1 cellular context compared by ENCODE assay signal in genomic region chr1:26721669-26722355, GRCh38.
TF ChIP-seq lines count a peak whose summit lies in the region.

No MANE protein-coding gene starts in this region.

TF ChIP-seq in GM23338, 12 proteins besides CTCF, POLR2A, EP300 and RAD21 (continued from another document):
- TF ChIP-seq ZNF462 (CRISPR knock-in tag; IDR thresholded peaks at IDR 0.05) (no peak), CREB1 (CRISPR knock-in tag; IDR thresholded peaks at IDR 0.05; ENCODE audit: low read depth) (no peak), POLR2AphosphoS5 (IDR thresholded peaks at IDR 0.05; ENCODE audit: low read depth) (no peak), NANOG (IDR thresholded peaks at IDR 0.05; ENCODE audit: borderline replicate concordance) (no peak), REST (IDR thresholded peaks at IDR 0.05; ENCODE audit: unreplicated experiment) (no peak)
